ENCODE assay signal across 13 cellular contexts in genomic region chr7:139687980-139688632, GRCh38.
DNase-seq lines count a peak whose midpoint lies in the region; ATAC-seq and TF ChIP-seq lines count a peak whose summit lies in the region.
"Had no signal": no experiment of that assay in that cellular context is flagged by ENCODE, and none has a peak within 500 bp of the region (broad histone marks: within the 10 kb centered on the region; RNA-seq: fewer than 3 reads in every experiment).

No MANE protein-coding gene starts in this region.

- H3K18ac ChIP-seq in IMR-90 (ENCODE audit: low read depth, low read length), result no peak overlapping the region

- H3K9ac ChIP-seq in IMR-90 (ENCODE audit: low read depth, low read length), result no peak overlapping the region

- H3K23ac ChIP-seq in IMR-90 (ENCODE audit: low read depth, low read length), result peak overlapping the region; percentile 31; the same call in 1 of the 2 replicates

- H3K9me1 ChIP-seq in IMR-90 (ENCODE audit: insufficient read depth, low read length), result peaks cover 29% of the 10 kb centered on the region

- peak; percentile 20; the same call in 1 of the 2 replicates for ATAC-seq in IMR-90 (ENCODE audit: low read depth)
- peak; percentile 77 for ATAC-seq in left lung
- ATAC-seq in HG02884 (IDR thresholded peaks at IDR 0.05; ENCODE audit: unreplicated experiment), result no peak
- no peak for ATAC-seq in HG02759 (IDR thresholded peaks at IDR 0.05; ENCODE audit: unreplicated experiment)
- ATAC-seq: activated CD4-positive, alpha-beta T cell treated with anti-CD3 and anti-CD28 coated beads for 36 hours; Panc1 had no signal

- peaks cover 40% of the 10 kb centered on the region for H3K36me3 Mint-ChIP-seq in activated CD4-positive, alpha-beta memory T cell treated with anti-CD3 and anti-CD28 coated beads, Interleukin-2, amount 10 ng/mL, durations not matched to agents 7 days and 5 days (ENCODE audit: low read depth)

- H3K4me3 Mint-ChIP-seq in activated CD4-positive, alpha-beta memory T cell treated with anti-CD3 and anti-CD28 coated beads, Interleukin-2, amount 10 ng/mL, durations not matched to agents 7 days and 5 days, result no peak overlapping the region
- H3K4me3 Mint-ChIP-seq: activated CD4-positive, alpha-beta T cell treated with anti-CD3 and anti-CD28 coated beads for 36 hours; activated naive CD8-positive, alpha-beta T cell had no signal

- POLR2A ChIA-PET in IMR-90 (lab: Charles Lee; ENCODE audit: unreplicated experiment), result no interaction called here
- POLR2A ChIA-PET in activated CD4-positive, alpha-beta memory T cell treated with anti-CD3 and anti-CD28 coated beads, Interleukin-2, amount 10 ng/mL, durations not matched to agents 7 days and 5 days (lab: Charles Lee), result no interaction called here

- no peak overlapping the region for H2AK9ac ChIP-seq in IMR-90 (replicated peaks; ENCODE audit: low read depth, low read length, poor library complexity)

- no peak overlapping the region for H3K56ac ChIP-seq in IMR-90 (ENCODE audit: extremely low read depth, insufficient read depth, low read length)

- peak overlapping the region; percentile 66 for H3K14ac ChIP-seq in IMR-90 (replicated peaks; ENCODE audit: low read depth, low read length)

- peak overlapping the region; percentile 58 for H3K4ac ChIP-seq in IMR-90 (ENCODE audit: low read depth, low read length)

- dilution Hi-C loops in IMR-90 (cut with HindIII; ENCODE audit: low sequenced_read_pairs, unreplicated experiment), result no loop called here

- H3K4me1 ChIP-seq in IMR-90 (ENCODE audit: control insufficient read depth, insufficient read depth, low read length) (peaks cover 19% of the 10 kb centered on the region), breast epithelium (peaks cover 4 to 5% of the 10 kb centered on the region in 2 donors), left lung (peaks cover 7 to 25% of the 10 kb centered on the region in 2 donors)

- no peaks in the 10 kb centered on the region for H3K27me3 Mint-ChIP-seq in activated CD4-positive, alpha-beta memory T cell treated with anti-CD3 and anti-CD28 coated beads, Interleukin-2, amount 10 ng/mL, durations not matched to agents 7 days and 5 days
- H3K27me3 Mint-ChIP-seq: activated CD4-positive, alpha-beta T cell treated with anti-CD3 and anti-CD28 coated beads for 36 hours; activated naive CD8-positive, alpha-beta T cell had no signal

- no peak overlapping the region for H3K27ac Mint-ChIP-seq in activated CD4-positive, alpha-beta memory T cell treated with anti-CD3 and anti-CD28 coated beads, Interleukin-2, amount 10 ng/mL, durations not matched to agents 7 days and 5 days
- H3K27ac Mint-ChIP-seq: activated CD4-positive, alpha-beta T cell treated with anti-CD3 and anti-CD28 coated beads for 36 hours; activated naive CD8-positive, alpha-beta T cell had no signal

- no peak overlapping the region for H2AFZ ChIP-seq in IMR-90 (replicated peaks; ENCODE audit: low read length, poor library complexity)

- peak overlapping the region; percentile 6; the same call in 1 of the 2 replicates for H2BK120ac ChIP-seq in IMR-90 (ENCODE audit: low read depth, low read length)

- no peak overlapping the region; the same call in 2 of the 3 replicates for H2BK15ac ChIP-seq in IMR-90 (ENCODE audit: low read depth, low read length)

- peaks cover 36 to 90% of the 10 kb centered on the region in 2 experiments for H3K79me1 ChIP-seq in IMR-90 (ENCODE audit: low read depth in 1 of 2, low read length in 2 of 2)

- H3K27me3 ChIP-seq in IMR-90 (ENCODE audit: control insufficient read depth, insufficient read depth, low read length), result no peaks in the 10 kb centered on the region
- no peaks in the 10 kb centered on the region for H3K27me3 ChIP-seq in breast epithelium
- H3K27me3 ChIP-seq in left lung, result no peaks in the 10 kb centered on the region

- peaks cover 14% of the 10 kb centered on the region for H3K9me3 Mint-ChIP-seq in activated CD4-positive, alpha-beta memory T cell treated with anti-CD3 and anti-CD28 coated beads, Interleukin-2, amount 10 ng/mL, durations not matched to agents 7 days and 5 days

- H2AK5ac ChIP-seq in IMR-90 (ENCODE audit: low read depth, low read length), result peak overlapping the region; percentile 36

- peak overlapping the region; percentile 6; the same call in 1 of the 2 replicates for H4K91ac ChIP-seq in IMR-90 (ENCODE audit: insufficient read depth, low read depth, low read length)

- CTCF ChIA-PET in IMR-90 (lab: Yijun Ruan, JAX), result no interaction called here
- CTCF ChIA-PET in activated CD4-positive, alpha-beta memory T cell treated with anti-CD3 and anti-CD28 coated beads, Interleukin-2, amount 10 ng/mL, durations not matched to agents 7 days and 5 days (lab: Charles Lee), result interaction anchor here (0.6 kb wide), 1 partner anchor 87 kb away, joined by 3 read pairs; no protein-coding TSS in a partner anchor

- peak overlapping the region; percentile 54 for H2BK5ac ChIP-seq in IMR-90 (ENCODE audit: low read depth, low read length, poor library complexity, severe bottlenecking)

- H4K20me1 ChIP-seq in IMR-90 (ENCODE audit: insufficient read depth, low read length), result peaks cover 49% of the 10 kb centered on the region; the same call in 1 of the 2 replicates

- H3K36me3 ChIP-seq in IMR-90 (ENCODE audit: control insufficient read depth, insufficient read depth, low read length) (peaks cover 46% of the 10 kb centered on the region), breast epithelium (no peaks in the 10 kb centered on the region), left lung (peaks cover 0 to 29% of the 10 kb centered on the region in 2 donors)

- TF ChIP-seq POLR2A in IMR-90 (IDR thresholded peaks at IDR 0.05; ENCODE audit: low read depth, low read length), result no peak
- no peak for TF ChIP-seq POLR2A in breast epithelium (IDR thresholded peaks at IDR 0.05)

- peak overlapping the region in 1 of 2 experiments; percentile 11; a peak in 1 of 4 replicates for H4K8ac ChIP-seq in IMR-90 (ENCODE audit: low read depth in 2 of 2, low read length in 2 of 2)

- TF ChIP-seq CTCF in C4-2B (conservative IDR thresholded peaks at IDR 0.05), result no peak
- TF ChIP-seq CTCF in IMR-90 (conservative IDR thresholded peaks at IDR 0.05; ENCODE audit: low read depth, low read length), result no peak
- no peak for TF ChIP-seq CTCF in breast epithelium (IDR thresholded peaks at IDR 0.05)
- TF ChIP-seq CTCF in left lung (IDR thresholded peaks at IDR 0.05), result no peak

- in situ Hi-C loops in IMR-90 (cut with MboI; ENCODE audit: low sequenced_read_pairs), result no loop called here

- no peak for TF ChIP-seq RAD21 in IMR-90 (IDR thresholded peaks at IDR 0.05; ENCODE audit: low read length)

- H3K4me2 ChIP-seq in IMR-90 (ENCODE audit: low read depth, low read length), result no peak overlapping the region

- H3K4me1 Mint-ChIP-seq in activated CD4-positive, alpha-beta memory T cell treated with anti-CD3 and anti-CD28 coated beads, Interleukin-2, amount 10 ng/mL, durations not matched to agents 7 days and 5 days, result peaks cover 20% of the 10 kb centered on the region

- peak overlapping the region; percentile 13 for H3K27ac ChIP-seq in C4-2B
- H3K27ac ChIP-seq in IMR-90 (ENCODE audit: insufficient read depth, low read length), result no peak overlapping the region
- H3K27ac ChIP-seq in breast epithelium, result peak overlapping the region; percentile 22 to 25
- H3K27ac ChIP-seq in left lung, result no peak overlapping the region

- no peak overlapping the region for H4K5ac ChIP-seq in IMR-90 (ENCODE audit: low read depth, low read length)

- intact Hi-C loops in IMR-90 (cut with micrococcal nuclease), result no loop called here
- intact Hi-C loops in breast epithelium (cut with DNase I; ENCODE audit: low total_unique reads), result no loop called here
- intact Hi-C loops in left lung (cut with DNase I), result no loop called here

- H3K4me3 ChIP-seq in IMR-90 (ENCODE audit: insufficient read depth, low read depth, low read length), result no peak overlapping the region
- H3K4me3 ChIP-seq in breast epithelium, result no peak overlapping the region
- no peak overlapping the region for H3K4me3 ChIP-seq in left lung

- DNase-seq in IMR-90, result peak; percentile 55
- no peak for DNase-seq in breast epithelium (ENCODE audit: low spot score in 2 of 2)
- no peak for DNase-seq in left lung
- no peak for DNase-seq in activated CD4-positive, alpha-beta memory T cell treated with anti-CD3 and anti-CD28 coated beads, Interleukin-2, amount 10 ng/mL, durations not matched to agents 7 days and 5 days
- DNase-seq in NCI-H1694 treated with DMSO at 0.1 percent for 48 hours (lab: John Stamatoyannopoulos, UW), result no peak
- DNase-seq: activated CD4-positive, alpha-beta T cell treated with anti-CD3 and anti-CD28 coated beads for 36 hours; Calu3; NCI-H1417 had no signal

- H2BK20ac ChIP-seq in IMR-90 (ENCODE audit: low read depth, low read length), result no peak overlapping the region; the same call in 1 of the 2 replicates

- H3K9me3 ChIP-seq in IMR-90 (ENCODE audit: control insufficient read depth, insufficient read depth, low read length) (no peaks in the 10 kb centered on the region; the same call in 1 of the 2 replicates), breast epithelium (no peaks in the 10 kb centered on the region), left lung (no peaks in the 10 kb centered on the region)

- BruUV-seq in IMR-90 (replicated peaks; lab: Mats Ljungman, UMichigan), result no TSS peak

- WGBS in IMR-90 (ENCODE audit: extremely low coverage in 2 of 2, insufficient read length in 1 of 2), 2 experiments, result 80% methylated on average over 2 of the region's 7 CpGs; no CpG with 5 or more reads in 1 of the 2 experiments

TF ChIP-seq in IMR-90, 13 proteins besides CTCF, POLR2A, EP300 and RAD21 (continues in another document):
- TF ChIP-seq FOS (IDR thresholded peaks at IDR 0.05; ENCODE audit: low read depth, low read length) (peak; percentile 49; the same call in 1 of the 2 replicates), USF2 (IDR thresholded peaks at IDR 0.05; ENCODE audit: low read depth, low read length) (no peak), NFE2L2 (IDR thresholded peaks at IDR 0.05; ENCODE audit: low read depth, low read length) (no peak), MAFK (IDR thresholded peaks at IDR 0.05; ENCODE audit: low read depth, low read length) (no peak), RCOR1 (IDR thresholded peaks at IDR 0.05; ENCODE audit: insufficient replicate concordance, low read length) (no peak), MXI1 (IDR thresholded peaks at IDR 0.05; ENCODE audit: borderline replicate concordance, low read depth, low read length) (no peak), CHD1 (IDR thresholded peaks at IDR 0.05; ENCODE audit: low read depth, low read length) (no peak)

Comparison
In these comparisons a context has a peak if more than half of its experiments do, and no peak if none do; other contexts are left out.
1. H3K27ac ChIP-seq: peak in C4-2B (single experiment) and breast epithelium (2 of 2); none in IMR-90 (single experiment) and left lung (0 of 2).
2. ATAC-seq: peak in IMR-90 (single experiment) and left lung (single experiment); none in HG02884 (single experiment) and HG02759 (single experiment).